In genomic region chr15:66961407-66961884, GRCh38 we compare ENCODE assay signal across 1 cellular context.
TF ChIP-seq lines count a peak whose summit lies in the region.

No MANE protein-coding gene starts in this region.

TF ChIP-seq in H1, 55 proteins besides CTCF, POLR2A, EP300 and RAD21 (continued from another document):
- no peak for TF ChIP-seq TAF1 (IDR thresholded peaks at IDR 0.05; ENCODE audit: low read depth, low read length)
